Comparison of ENCODE assay signal across 1 cellular context in genomic region chr12:89210277-89210676, GRCh38.
A peak's percentile ranks its signal among the peaks of the same experiment; 100 is the strongest.
TF ChIP-seq lines count a peak whose summit lies in the region.

No MANE protein-coding gene starts in this region.

TF ChIP-seq in GM12878, 131 proteins besides CTCF, POLR2A, EP300 and RAD21 (continued from another document):
- TF ChIP-seq CHD1 (IDR thresholded peaks at IDR 0.05; ENCODE audit: low read depth, low read length) (no peak), USF2 (IDR thresholded peaks at IDR 0.05; ENCODE audit: borderline replicate concordance, low read depth, low read length) (no peak), IKZF1 (conservative IDR thresholded peaks at IDR 0.05) (0 out of 2 replicates have a peak, but pooled peaks have one; percentile 21), STAT1 (conservative IDR thresholded peaks at IDR 0.05) (no peak), DPF2 (IDR thresholded peaks at IDR 0.05) (no peak), SMAD5 (IDR thresholded peaks at IDR 0.05; ENCODE audit: low read depth) (no peak), ESRRA (IDR thresholded peaks at IDR 0.05; ENCODE audit: low read length) (no peak), BCLAF1 (IDR thresholded peaks at IDR 0.05) (no peak), YY1 (IDR thresholded peaks at IDR 0.05; ENCODE audit: low read depth, low read length) (0 out of 2 replicates have a peak, but pooled peaks have one; percentile 30), BCL11A (IDR thresholded peaks at IDR 0.05; ENCODE audit: low read depth, low read length) (peak; percentile 29; the same call in 1 of the 2 replicates), SRF (IDR thresholded peaks at IDR 0.05; ENCODE audit: low read depth in 2 of 2, low read length in 2 of 2) (no peak), IRF4 (IDR thresholded peaks at IDR 0.05; ENCODE audit: low read depth, low read length) (peak; percentile 57; the same call in 1 of the 2 replicates), PML (IDR thresholded peaks at IDR 0.05; ENCODE audit: low read length) (no peak), ATF2 (IDR thresholded peaks at IDR 0.05; ENCODE audit: low read length) (0 out of 2 replicates have a peak, but pooled peaks have one; percentile 14), FOXM1 (IDR thresholded peaks at IDR 0.05; ENCODE audit: low read depth, low read length) (no peak), RUNX3 (IDR thresholded peaks at IDR 0.05; ENCODE audit: low read length) (peak; percentile 68), POU2F2 (IDR thresholded peaks at IDR 0.05; ENCODE audit: borderline replicate concordance, low read depth, low read length) (no peak)
